ENCODE assay signal across 1 cellular context in the genomic region with DNA sequence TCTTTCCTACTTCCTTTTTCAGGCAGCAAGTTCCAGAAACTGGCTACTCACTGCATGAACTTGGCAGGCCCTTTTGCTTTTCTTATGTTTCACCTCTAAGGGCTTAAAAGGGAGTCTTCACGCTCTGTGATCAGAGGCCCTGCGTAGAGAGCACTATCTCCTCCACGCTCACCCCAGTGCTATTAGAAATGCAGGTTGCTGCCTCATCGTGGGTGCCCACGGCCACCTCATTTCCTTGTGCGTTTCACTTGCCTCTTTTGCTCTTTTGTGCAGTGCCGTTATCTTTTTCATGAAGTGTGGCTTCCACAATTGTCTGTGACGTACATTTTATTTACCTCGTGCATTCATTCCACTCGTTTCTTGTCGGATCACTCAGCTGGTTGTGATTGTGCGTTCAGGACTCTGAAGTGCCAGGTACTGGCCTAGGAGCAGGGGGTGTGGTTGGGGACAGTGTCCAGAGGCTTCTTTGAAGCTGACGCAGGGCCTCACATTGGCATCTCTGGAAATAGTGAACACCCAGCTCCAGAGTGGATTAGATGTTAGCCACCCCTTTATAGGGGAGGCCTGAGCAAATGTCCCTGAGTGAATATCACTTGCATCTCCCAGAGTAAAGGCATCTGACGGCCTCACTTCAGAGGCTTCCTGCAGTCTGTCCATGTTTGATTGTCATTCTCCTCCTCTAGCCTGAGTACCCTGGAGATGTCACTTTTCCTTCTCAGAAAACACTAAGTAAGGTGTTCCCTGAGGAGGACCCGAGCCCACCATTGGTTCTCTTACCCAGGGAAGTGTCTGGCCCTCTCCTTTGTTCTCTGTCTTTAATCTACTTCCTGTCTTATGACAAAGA.
TF ChIP-seq lines count a peak whose summit lies in the region.

No MANE protein-coding gene starts in this region.

TF ChIP-seq in K562, 482 proteins besides CTCF, POLR2A, EP300 and RAD21:
- no peak for TF ChIP-seq PHF8 (IDR thresholded peaks at IDR 0.05; ENCODE audit: borderline replicate concordance, low read length)
- TF ChIP-seq ZNF174 (CRISPR knock-in tag; IDR thresholded peaks at IDR 0.05): no peak
- TF ChIP-seq ZNF695 (CRISPR knock-in tag; IDR thresholded peaks at IDR 0.05): no peak
- TF ChIP-seq KLF10 (CRISPR knock-in tag; IDR thresholded peaks at IDR 0.05): no peak
- no peak for TF ChIP-seq ZNF121 (CRISPR knock-in tag; conservative IDR thresholded peaks at IDR 0.05)
- TF ChIP-seq RNF219 (CRISPR knock-in tag; IDR thresholded peaks at IDR 0.05): no peak
- no peak for TF ChIP-seq KDM2B (CRISPR knock-in tag; IDR thresholded peaks at IDR 0.05)
- TF ChIP-seq MEIS2 (IDR thresholded peaks at IDR 0.05; ENCODE audit: partially characterized antibody): no peak
- TF ChIP-seq RBBP5 (IDR thresholded peaks at IDR 0.05; ENCODE audit: borderline replicate concordance, insufficient read depth, low read length, poor library complexity, severe bottlenecking): peak; percentile 29
